36 cellular contexts compared by ENCODE assay signal in genomic region chr1:168102482-168102881, GRCh38. TPM values are rescaled to one million over a fixed set of nuclear protein-coding genes. Genes with fewer than 3 reads are reported as not detected.
"Had no signal": no experiment of that assay in that cellular context is flagged by ENCODE, and none has a peak within 500 bp of the region (broad histone marks: within the 10 kb centered on the region; RNA-seq: fewer than 3 reads in every experiment).

No MANE protein-coding gene starts in this region.

- H3K27ac ChIP-seq: adrenal gland, body of pancreas, brain microvascular endothelial cell, breast epithelium, WERI-Rb-1 had no signal

- H3K4me1 Mint-ChIP-seq: activated CD4-positive, alpha-beta memory T cell treated with anti-CD3 and anti-CD28 coated beads, Interleukin-2, amount 10 ng/mL, durations not matched to agents 7 days and 5 days; activated CD4-positive, alpha-beta T cell treated with anti-CD3 and anti-CD28 coated beads for 36 hours; activated CD4-positive, alpha-beta T cell treated with anti-CD3 and anti-CD28 coated beads, Interleukin-2, amount 10 ng/mL, durations not matched to agents 7 days and 5 days; activated CD8-positive, alpha-beta memory T cell treated with anti-CD3 and anti-CD28 coated beads, Interleukin-2, amount 10 ng/mL, durations not matched to agents 7 days and 5 days; activated naive CD8-positive, alpha-beta T cell treated with anti-CD3 and anti-CD28 coated beads for 36 hours had no signal

- H3K4me3 Mint-ChIP-seq: activated CD4-positive, alpha-beta memory T cell treated with anti-CD3 and anti-CD28 coated beads, Interleukin-2, amount 10 ng/mL, durations not matched to agents 7 days and 5 days; activated CD4-positive, alpha-beta T cell treated with anti-CD3 and anti-CD28 coated beads for 36 hours; activated CD4-positive, alpha-beta T cell treated with anti-CD3 and anti-CD28 coated beads, Interleukin-2, amount 10 ng/mL, durations not matched to agents 7 days and 5 days; activated CD8-positive, alpha-beta memory T cell treated with anti-CD3 and anti-CD28 coated beads, Interleukin-2, amount 10 ng/mL, durations not matched to agents 7 days and 5 days; activated CD8-positive, alpha-beta T cell treated with anti-CD3 and anti-CD28 coated beads, Interleukin-2, amount 10 ng/mL, durations not matched to agents 7 days and 5 days; activated naive CD4-positive, alpha-beta T cell treated with anti-CD3 and anti-CD28 coated beads for 36 hours; activated naive CD8-positive, alpha-beta T cell treated with anti-CD3 and anti-CD28 coated beads for 36 hours; activated T-cell treated with anti-CD3 and anti-CD28 coated beads, Interleukin-2, amount 50 U/mL, for 24 hours; T-helper 1 cell treated with Interleukin-12 subunit alpha and Interleukin-12 subunit beta and Interleukin-4 antibody, amounts not matched to agents 30 μg/mL and 1 μg/mL, for 36 hours; T-helper 2 cell treated with Interferon-gamma antibody and Interleukin-4, amounts not matched to agents 5 μg/mL and 100 μg/mL, for 36 hours; WTC11 had no signal

- H3K9me3 ChIP-seq: adrenal gland, body of pancreas, breast epithelium had no signal

- DNase-seq: activated CD4-positive, alpha-beta memory T cell treated with anti-CD3 and anti-CD28 coated beads, Interleukin-2, amount 10 ng/mL, durations not matched to agents 7 days and 5 days; activated CD4-positive, alpha-beta T cell treated with anti-CD3 and anti-CD28 coated beads for 1 hour; activated CD4-positive, alpha-beta T cell treated with anti-CD3 and anti-CD28 coated beads for 36 hours; activated CD4-positive, alpha-beta T cell treated with anti-CD3 and anti-CD28 coated beads for 48 hours; activated CD4-positive, alpha-beta T cell treated with anti-CD3 and anti-CD28 coated beads, Interleukin-2, amount 10 ng/mL, durations not matched to agents 7 days and 5 days; activated CD4-positive, alpha-beta T cell treated with anti-CD3 and anti-CD28 coated beads, Interleukin-2, amount 50 U/mL, for 48 hours; activated CD4-positive, CD25-positive, alpha-beta regulatory T cell; activated CD8-positive, alpha-beta memory T cell treated with anti-CD3 and anti-CD28 coated beads for 24 hours; activated CD8-positive, alpha-beta memory T cell treated with anti-CD3 and anti-CD28 coated beads, Interleukin-2, amount 50 U/mL, for 48 hours; activated CD8-positive, alpha-beta T cell treated with anti-CD3 and anti-CD28 coated beads, Interleukin-2, amount 10 ng/mL, durations not matched to agents 7 days and 5 days; activated effector memory CD4-positive, alpha-beta T cell treated with Interleukin-2 at 50 U/mL for 16 hours; activated gamma-delta T cell treated with Interleukin-2 at 50 U/mL for 16 hours; activated naive CD4-positive, alpha-beta T cell; activated naive CD4-positive, alpha-beta T cell treated with anti-CD3 and anti-CD28 coated beads for 36 hours; activated naive CD4-positive, alpha-beta T cell treated with anti-CD3 and anti-CD28 coated beads, Interleukin-2, amount 50 U/mL, for 16 hours; activated naive CD8-positive, alpha-beta T cell treated with anti-CD3 and anti-CD28 coated beads for 36 hours; activated T-cell treated with anti-CD3 and anti-CD28 coated beads, Interleukin-2, amount 50 U/mL, for 24 hours; activated T-cell treated with anti-CD3 and anti-CD28 coated beads, Interleukin-2, amount 50 U/mL, for 48 hours; adrenal gland; amniotic stem cell; aorta; body of pancreas; brain microvascular endothelial cell; central memory CD4-positive, alpha-beta T cell; T-helper 1 cell; T-helper 2 cell; T-helper 9 cell; WERI-Rb-1 had no signal

- H3K36me3 Mint-ChIP-seq: activated CD8-positive, alpha-beta memory T cell treated with anti-CD3 and anti-CD28 coated beads, Interleukin-2, amount 10 ng/mL, durations not matched to agents 7 days and 5 days; activated naive CD4-positive, alpha-beta T cell treated with anti-CD3 and anti-CD28 coated beads, Interleukin-2, amount 50 U/mL, for 72 hours; activated naive CD8-positive, alpha-beta T cell treated with anti-CD3 and anti-CD28 coated beads for 36 hours; WTC11 had no signal

- ATAC-seq: activated CD4-positive, alpha-beta T cell treated with anti-CD3 and anti-CD28 coated beads for 36 hours; activated CD4-positive, CD25-positive, alpha-beta regulatory T cell treated with anti-CD3 and anti-CD28 coated beads, Interleukin-2, amount 50 U/mL, for 24 hours; activated CD8-positive, alpha-beta memory T cell treated with anti-CD3 and anti-CD28 coated beads, Interleukin-2, amount 10 ng/mL, durations not matched to agents 7 days and 5 days; activated CD8-positive, alpha-beta T cell treated with anti-CD3 and anti-CD28 coated beads, Interleukin-2, amount 10 ng/mL, durations not matched to agents 7 days and 5 days; body of pancreas; WTC11 had no signal

- H3K4me3 ChIP-seq: adrenal gland, body of pancreas, breast epithelium had no signal

- H3K36me3 ChIP-seq: adrenal gland, brain microvascular endothelial cell, breast epithelium, WERI-Rb-1 had no signal

- H3K27me3 ChIP-seq: adrenal gland, body of pancreas, brain microvascular endothelial cell, breast epithelium had no signal

- H3K27ac Mint-ChIP-seq: activated CD4-positive, alpha-beta memory T cell treated with anti-CD3 and anti-CD28 coated beads, Interleukin-2, amount 10 ng/mL, durations not matched to agents 7 days and 5 days; activated CD4-positive, alpha-beta T cell treated with anti-CD3 and anti-CD28 coated beads for 36 hours; activated CD4-positive, alpha-beta T cell treated with anti-CD3 and anti-CD28 coated beads, Interleukin-2, amount 10 ng/mL, durations not matched to agents 7 days and 5 days; activated CD8-positive, alpha-beta memory T cell treated with anti-CD3 and anti-CD28 coated beads, Interleukin-2, amount 10 ng/mL, durations not matched to agents 7 days and 5 days; activated CD8-positive, alpha-beta T cell treated with anti-CD3 and anti-CD28 coated beads, Interleukin-2, amount 10 ng/mL, durations not matched to agents 7 days and 5 days; activated naive CD4-positive, alpha-beta T cell treated with anti-CD3 and anti-CD28 coated beads for 36 hours; activated naive CD8-positive, alpha-beta T cell treated with anti-CD3 and anti-CD28 coated beads for 36 hours; activated T-cell treated with anti-CD3 and anti-CD28 coated beads, Interleukin-2, amount 50 U/mL, for 24 hours; activated T-helper 2 cell treated with anti-CD3 and anti-CD28 coated beads, Interferon-gamma antibody, Interleukin-2, Interleukin-4, amounts not matched to agents 10 μg/mL and 5 μg/mL and 100 μg/mL, durations not matched to agents 14 hours and 24 hours and 36 hours; T-helper 1 cell treated with Interleukin-12 subunit alpha and Interleukin-12 subunit beta and Interleukin-4 antibody, amounts not matched to agents 30 μg/mL and 1 μg/mL, for 36 hours; T-helper 2 cell treated with Interferon-gamma antibody and Interleukin-4, amounts not matched to agents 5 μg/mL and 100 μg/mL, for 36 hours; WTC11 had no signal

- H3K9me3 Mint-ChIP-seq: activated CD4-positive, alpha-beta memory T cell treated with anti-CD3 and anti-CD28 coated beads, Interleukin-2, amount 10 ng/mL, durations not matched to agents 7 days and 5 days; activated CD4-positive, alpha-beta T cell treated with anti-CD3 and anti-CD28 coated beads, Interleukin-2, amount 10 ng/mL, durations not matched to agents 7 days and 5 days; activated naive CD4-positive, alpha-beta T cell treated with anti-CD3 and anti-CD28 coated beads for 36 hours; activated naive CD4-positive, alpha-beta T cell treated with anti-CD3 and anti-CD28 coated beads, Interleukin-2, amount 50 U/mL, for 72 hours; activated naive CD8-positive, alpha-beta T cell treated with anti-CD3 and anti-CD28 coated beads for 36 hours; activated T-cell treated with anti-CD3 and anti-CD28 coated beads, Interleukin-2, amount 50 U/mL, for 24 hours; activated T-helper 2 cell treated with anti-CD3 and anti-CD28 coated beads, Interferon-gamma antibody, Interleukin-2, Interleukin-4, amounts not matched to agents 10 μg/mL and 5 μg/mL and 100 μg/mL, durations not matched to agents 14 hours and 24 hours and 36 hours; T-helper 1 cell treated with Interleukin-12 subunit alpha and Interleukin-12 subunit beta and Interleukin-4 antibody, amounts not matched to agents 30 μg/mL and 1 μg/mL, for 36 hours; T-helper 2 cell treated with Interferon-gamma antibody and Interleukin-4, amounts not matched to agents 5 μg/mL and 100 μg/mL, for 36 hours; WTC11 had no signal

- H3K4me1 ChIP-seq: adrenal gland, breast epithelium had no signal

- H3K27me3 Mint-ChIP-seq: activated CD4-positive, alpha-beta memory T cell treated with anti-CD3 and anti-CD28 coated beads, Interleukin-2, amount 10 ng/mL, durations not matched to agents 7 days and 5 days; activated CD4-positive, alpha-beta T cell treated with anti-CD3 and anti-CD28 coated beads for 36 hours; activated CD4-positive, alpha-beta T cell treated with anti-CD3 and anti-CD28 coated beads, Interleukin-2, amount 10 ng/mL, durations not matched to agents 7 days and 5 days; activated naive CD8-positive, alpha-beta T cell treated with anti-CD3 and anti-CD28 coated beads for 36 hours had no signal

RNA-seq across cellular contexts. Expression of gene GPR161, which starts 34.2 kb away (rescaled TPM):
- total RNA-seq: activated CD8-positive, alpha-beta T cell treated with anti-CD3 and anti-CD28 coated beads, Interleukin-2, amount 10 ng/mL, durations not matched to agents 7 days and 5 days had no signal
